8 cellular contexts compared by ENCODE assay signal in genomic region chr15:45456212-45457106, GRCh38.
DNase-seq lines count a peak whose midpoint lies in the region; ATAC-seq and TF ChIP-seq lines count a peak whose summit lies in the region.

No MANE protein-coding gene starts in this region.

- no peak overlapping the region; the same call in 1 of the 2 replicates for H3K4me2 ChIP-seq in OCI-LY7 (ENCODE audit: low read length)

- no peaks in the 10 kb centered on the region for H3K27me3 Mint-ChIP-seq in activated T-cell treated with anti-CD3 and anti-CD28 coated beads, Interleukin-2, amount 50 U/mL, for 24 hours

- H3K9me3 Mint-ChIP-seq in activated T-cell treated with anti-CD3 and anti-CD28 coated beads, Interleukin-2, amount 50 U/mL, for 24 hours, result peaks cover 2% of the 10 kb centered on the region

- CTCF ChIA-PET in OCI-LY7 (lab: Charles Lee; ENCODE audit: unreplicated experiment), result interaction anchor here (1.7 kb wide), 1 partner anchor 157 kb away, joined by 6 read pairs; no protein-coding TSS in a partner anchor

- H3K4me3 ChIP-seq in OCI-LY7 (ENCODE audit: low read depth, low read length, poor library complexity, severe bottlenecking) (no peak overlapping the region), fibroblast of pulmonary artery (replicated peaks; ENCODE audit: low read depth, low read length) (no peak overlapping the region)

- peaks cover 29% of the 10 kb centered on the region for H3K4me1 ChIP-seq in OCI-LY7 (ENCODE audit: insufficient read depth, low read length, poor library complexity, severe bottlenecking)

- ATAC-seq in GM21381 (IDR thresholded peaks at IDR 0.05; ENCODE audit: unreplicated experiment), result no peak
- ATAC-seq in GM18502 (IDR thresholded peaks at IDR 0.05; ENCODE audit: poor library complexity, unreplicated experiment), result no peak
- ATAC-seq in GM19324 (IDR thresholded peaks at IDR 0.05; ENCODE audit: low FRiP score, unreplicated experiment), result no peak

- intact Hi-C loops in OCI-LY7 (cut with micrococcal nuclease; ENCODE audit: unreplicated experiment), result loop anchor here (1.0 to 5.0 kb wide), 5 partner anchors 26 to 329 kb away; partner anchors contain the start of genes DUOX1, DUOXA1 and SLC30A4

- H2AFZ ChIP-seq in OCI-LY7 (ENCODE audit: low read length), result peak overlapping the region; percentile 97; the same call in 1 of the 2 replicates

- H3K9me2 ChIP-seq in OCI-LY7 (ENCODE audit: insufficient read depth, low read length), result no peaks in the 10 kb centered on the region

- no peak overlapping the region for H3K27ac ChIP-seq in OCI-LY7 (ENCODE audit: low read depth, low read length, poor library complexity, severe bottlenecking)

- no peak overlapping the region for H3K4me3 Mint-ChIP-seq in activated T-cell treated with anti-CD3 and anti-CD28 coated beads, Interleukin-2, amount 50 U/mL, for 24 hours

- peaks cover 43% of the 10 kb centered on the region for H3K4me1 Mint-ChIP-seq in activated T-cell treated with anti-CD3 and anti-CD28 coated beads, Interleukin-2, amount 50 U/mL, for 24 hours (ENCODE audit: low read depth)

- DNase-seq in GDM1 (lab: John Stamatoyannopoulos, UW) (peak; percentile 84), OCI-LY7 (ENCODE audit: low spot score) (no peak), fibroblast of pulmonary artery (ENCODE audit: low read depth) (peak; percentile 100), pulmonary artery endothelial cell (ENCODE audit: low read depth, low spot score) (peak; percentile 87)
- peak; percentile 54 for DNase-seq in activated T-cell treated with anti-CD3 and anti-CD28 coated beads, Interleukin-2, amount 50 U/mL, for 24 hours

- no TSS peak for BruUV-seq in OCI-LY7 (replicated peaks; lab: Mats Ljungman, UMichigan)

- POLR2A ChIA-PET in OCI-LY7 (lab: Charles Lee), result no interaction called here

- no peaks in the 10 kb centered on the region for H4K20me1 ChIP-seq in OCI-LY7 (ENCODE audit: insufficient read depth, low read length)

- no peaks in the 10 kb centered on the region for H3K9me3 ChIP-seq in OCI-LY7 (ENCODE audit: low read length)

- no peaks in the 10 kb centered on the region for H3K36me3 ChIP-seq in OCI-LY7 (ENCODE audit: insufficient read depth, low read length)

- TF ChIP-seq CTCF in OCI-LY7 (conservative IDR thresholded peaks at IDR 0.05; ENCODE audit: low read length), result no peak
- no peak for TF ChIP-seq CTCF in fibroblast of pulmonary artery (IDR thresholded peaks at IDR 0.05; ENCODE audit: low read length, missing control alignments)

- H3K27ac Mint-ChIP-seq in activated T-cell treated with anti-CD3 and anti-CD28 coated beads, Interleukin-2, amount 50 U/mL, for 24 hours, result peak overlapping the region; percentile 69

- no peaks in the 10 kb centered on the region for H3K36me3 Mint-ChIP-seq in activated T-cell treated with anti-CD3 and anti-CD28 coated beads, Interleukin-2, amount 50 U/mL, for 24 hours (ENCODE audit: low read depth)

- no peaks in the 10 kb centered on the region for H3K79me2 ChIP-seq in OCI-LY7 (ENCODE audit: insufficient read depth, low read depth, low read length)
